ENCODE assay signal across 1 cellular context in genomic region chr7:143906895-143907294, GRCh38.
TF ChIP-seq lines count a peak whose summit lies in the region.

No MANE protein-coding gene starts in this region.

TF ChIP-seq in SK-N-SH, 30 proteins besides CTCF, POLR2A, EP300 and RAD21 (continued from another document):
- TF ChIP-seq ZBTB33 (IDR thresholded peaks at IDR 0.05; ENCODE audit: borderline replicate concordance, low read depth) (no peak), RXRA (IDR thresholded peaks at IDR 0.05; ENCODE audit: borderline replicate concordance, low read depth) (no peak), MXI1 (IDR thresholded peaks at IDR 0.05; ENCODE audit: low read depth, low read length) (no peak), POLR2AphosphoS5 (IDR thresholded peaks at IDR 0.05; ENCODE audit: low read depth, low read length) (no peak), MEF2A (IDR thresholded peaks at IDR 0.05; ENCODE audit: borderline replicate concordance, low read depth) (no peak), SMC3 (IDR thresholded peaks at IDR 0.05; ENCODE audit: low read depth, low read length) (no peak), CHD2 (IDR thresholded peaks at IDR 0.05; ENCODE audit: low read length, partially characterized antibody) (no peak)
